ENCODE assay signal across 8 cellular contexts in the genomic region with DNA sequence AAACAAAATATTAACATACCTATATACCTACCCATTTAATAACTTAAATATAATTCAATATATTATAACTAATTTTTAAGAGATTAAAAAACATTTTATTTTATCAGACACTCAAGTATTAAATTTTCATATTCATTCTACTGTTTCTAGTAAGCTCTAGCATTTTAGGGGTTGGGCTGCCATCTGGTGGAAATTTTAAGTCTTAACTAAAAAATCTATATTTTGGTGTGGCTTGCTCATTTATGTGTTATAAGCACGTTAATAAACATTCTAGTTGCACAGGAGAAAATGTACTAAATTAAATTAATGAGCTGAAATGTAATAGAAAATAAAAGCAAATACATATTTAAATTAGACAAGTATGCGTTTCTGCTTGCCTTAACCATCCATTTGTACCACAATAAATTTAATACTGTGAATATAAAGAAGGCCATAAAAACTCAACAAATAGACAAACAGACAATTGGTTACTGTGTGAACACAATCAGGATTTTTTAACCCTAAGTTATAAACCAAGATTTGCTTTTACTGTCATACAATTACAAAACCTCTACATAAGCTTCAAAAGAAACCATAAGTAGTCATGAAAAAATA.
DNase-seq lines count a peak whose midpoint lies in the region; ATAC-seq, FAIRE-seq and TF ChIP-seq lines count a peak whose summit lies in the region.

No MANE protein-coding gene starts in this region.

- intact Hi-C loops in activated CD8-positive, alpha-beta T cell treated with anti-CD3 and anti-CD28 coated beads for 36 hours (cut with micrococcal nuclease): no loop called here
- intact Hi-C loops in sciatic nerve (cut with DNase I): no loop called here

- no peak for TF ChIP-seq POLR2A in H54 (IDR thresholded peaks at IDR 0.05; ENCODE audit: low read depth, low read length)

- peaks cover under 1% of the 10 kb centered on the region for H3K9me3 Mint-ChIP-seq in activated CD8-positive, alpha-beta T cell treated with anti-CD3 and anti-CD28 coated beads for 36 hours
- H3K9me3 Mint-ChIP-seq in activated CD8-positive, alpha-beta T cell treated with anti-CD3 and anti-CD28 coated beads, Interleukin-2, amount 10 ng/mL, durations not matched to agents 7 days and 5 days (ENCODE audit: insufficient read depth): peaks cover 5% of the 10 kb centered on the region
- H3K9me3 Mint-ChIP-seq in brain (no peaks in the 10 kb centered on the region), nephron progenitor cell (no peaks in the 10 kb centered on the region)

- ATAC-seq in activated CD8-positive, alpha-beta T cell treated with anti-CD3 and anti-CD28 coated beads for 36 hours: no peak
- no peak for ATAC-seq in activated CD8-positive, alpha-beta T cell treated with anti-CD3 and anti-CD28 coated beads, Interleukin-2, amount 10 ng/mL, durations not matched to agents 7 days and 5 days
- ATAC-seq in sciatic nerve: no peak

- POLR2A ChIA-PET in activated CD8-positive, alpha-beta T cell treated with anti-CD3 and anti-CD28 coated beads for 36 hours (lab: Charles Lee): no interaction called here
- POLR2A ChIA-PET in activated CD8-positive, alpha-beta T cell treated with anti-CD3 and anti-CD28 coated beads, Interleukin-2, amount 10 ng/mL, durations not matched to agents 7 days and 5 days (lab: Charles Lee): no interaction called here

- DNase-seq in activated CD8-positive, alpha-beta T cell treated with anti-CD3 and anti-CD28 coated beads for 36 hours: peak; percentile 2
- no peak for DNase-seq in activated CD8-positive, alpha-beta T cell treated with anti-CD3 and anti-CD28 coated beads, Interleukin-2, amount 10 ng/mL, durations not matched to agents 7 days and 5 days
- DNase-seq in NCI-H748 (lab: John Stamatoyannopoulos, UW; ENCODE audit: unreplicated experiment) (peak; percentile 87), nephron progenitor cell (peak; percentile 25), sciatic nerve (ENCODE audit: low spot score) (no peak), foreskin melanocyte (no peak), H54 (ENCODE audit: insufficient read length, low spot score) (no peak)

- H3K27ac Mint-ChIP-seq in activated CD8-positive, alpha-beta T cell treated with anti-CD3 and anti-CD28 coated beads for 36 hours: no peak overlapping the region
- H3K27ac Mint-ChIP-seq in activated CD8-positive, alpha-beta T cell treated with anti-CD3 and anti-CD28 coated beads, Interleukin-2, amount 10 ng/mL, durations not matched to agents 7 days and 5 days: no peak overlapping the region
- H3K27ac Mint-ChIP-seq in brain: no peak overlapping the region
- no peak overlapping the region for H3K27ac Mint-ChIP-seq in nephron progenitor cell

- H3K36me3 Mint-ChIP-seq in activated CD8-positive, alpha-beta T cell treated with anti-CD3 and anti-CD28 coated beads for 36 hours (ENCODE audit: low read depth): no peaks in the 10 kb centered on the region
- H3K36me3 Mint-ChIP-seq in activated CD8-positive, alpha-beta T cell treated with anti-CD3 and anti-CD28 coated beads, Interleukin-2, amount 10 ng/mL, durations not matched to agents 7 days and 5 days (ENCODE audit: low read depth): no peaks in the 10 kb centered on the region
- no peaks in the 10 kb centered on the region for H3K36me3 Mint-ChIP-seq in brain
- H3K36me3 Mint-ChIP-seq in nephron progenitor cell (ENCODE audit: low read depth): no peaks in the 10 kb centered on the region

- no peak for TF ChIP-seq CTCF in activated CD8-positive, alpha-beta T cell treated with anti-CD3 and anti-CD28 coated beads for 36 hours (IDR thresholded peaks at IDR 0.05)
- peak; percentile 85 to 92 for TF ChIP-seq CTCF in brain (conservative IDR thresholded peaks at IDR 0.05)
- TF ChIP-seq CTCF in nephron progenitor cell (IDR thresholded peaks at IDR 0.05): peak; percentile 52

- H3K4me1 Mint-ChIP-seq in activated CD8-positive, alpha-beta T cell treated with anti-CD3 and anti-CD28 coated beads for 36 hours (ENCODE audit: low read depth): no peaks in the 10 kb centered on the region
- no peaks in the 10 kb centered on the region for H3K4me1 Mint-ChIP-seq in activated CD8-positive, alpha-beta T cell treated with anti-CD3 and anti-CD28 coated beads, Interleukin-2, amount 10 ng/mL, durations not matched to agents 7 days and 5 days (ENCODE audit: low read depth)
- H3K4me1 Mint-ChIP-seq in brain (no peaks in the 10 kb centered on the region), nephron progenitor cell (no peaks in the 10 kb centered on the region)

- no peak for FAIRE-seq in H54 (lab: Jason Lieb, UNC)

- CTCF ChIA-PET in activated CD8-positive, alpha-beta T cell treated with anti-CD3 and anti-CD28 coated beads for 36 hours (lab: Charles Lee): no interaction called here
- CTCF ChIA-PET in activated CD8-positive, alpha-beta T cell treated with anti-CD3 and anti-CD28 coated beads, Interleukin-2, amount 10 ng/mL, durations not matched to agents 7 days and 5 days (lab: Charles Lee): no interaction called here

- H3K27me3 Mint-ChIP-seq in activated CD8-positive, alpha-beta T cell treated with anti-CD3 and anti-CD28 coated beads for 36 hours: no peaks in the 10 kb centered on the region
- no peaks in the 10 kb centered on the region for H3K27me3 Mint-ChIP-seq in activated CD8-positive, alpha-beta T cell treated with anti-CD3 and anti-CD28 coated beads, Interleukin-2, amount 10 ng/mL, durations not matched to agents 7 days and 5 days (ENCODE audit: low read depth)
- H3K27me3 Mint-ChIP-seq in brain (peaks cover 3% of the 10 kb centered on the region), nephron progenitor cell (ENCODE audit: low read depth, poor library complexity) (peaks cover 7% of the 10 kb centered on the region)

- H3K4me3 Mint-ChIP-seq in activated CD8-positive, alpha-beta T cell treated with anti-CD3 and anti-CD28 coated beads for 36 hours: no peak overlapping the region
- no peak overlapping the region for H3K4me3 Mint-ChIP-seq in activated CD8-positive, alpha-beta T cell treated with anti-CD3 and anti-CD28 coated beads, Interleukin-2, amount 10 ng/mL, durations not matched to agents 7 days and 5 days
- H3K4me3 Mint-ChIP-seq in brain (no peak overlapping the region), nephron progenitor cell (no peak overlapping the region)

Comparison
In these comparisons a context has a peak if more than half of its experiments do, and no peak if none do; other contexts are left out.
1. DNase-seq: peak in activated CD8-positive, alpha-beta T cell treated with anti-CD3 and anti-CD28 coated beads for 36 hours (single experiment), NCI-H748 (single experiment) and nephron progenitor cell (single experiment); none in activated CD8-positive, alpha-beta T cell treated with anti-CD3 and anti-CD28 coated beads, Interleukin-2, amount 10 ng/mL, durations not matched to agents 7 days and 5 days (single experiment), sciatic nerve (single experiment), foreskin melanocyte (single experiment) and H54 (single experiment).